ENCODE assay signal across 7 cellular contexts in the genomic region with DNA sequence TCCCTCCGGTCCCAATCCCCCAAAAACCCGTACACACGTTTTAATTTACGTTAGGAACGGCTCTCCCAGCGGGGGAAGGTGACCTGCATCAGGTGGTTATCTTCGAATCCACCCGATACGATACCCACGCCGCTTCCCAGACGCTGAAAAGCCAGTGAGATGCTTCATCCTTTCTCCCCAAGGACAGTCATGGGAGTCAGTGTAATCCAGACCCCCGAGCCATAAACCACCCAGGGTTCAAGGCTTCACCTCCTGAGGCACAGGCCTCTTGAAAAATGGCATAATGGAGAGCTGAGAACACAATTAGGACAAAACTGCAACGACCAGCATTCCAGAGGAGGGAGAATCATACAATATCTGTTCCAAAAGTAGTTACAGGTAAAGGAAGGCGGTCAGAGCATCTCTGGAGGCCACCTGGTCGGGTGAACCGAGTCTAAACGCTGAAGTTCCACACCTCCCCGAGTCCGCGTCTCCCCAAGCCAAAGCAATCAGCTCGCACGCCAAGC. TPM values are rescaled to one million over a fixed set of nuclear protein-coding genes. Genes with fewer than 3 reads are reported as not detected.
DNase-seq lines count a peak whose midpoint lies in the region; ATAC-seq and TF ChIP-seq lines count a peak whose summit lies in the region.

No MANE protein-coding gene starts in this region.

- H3K27me3 ChIP-seq in mucosa of rectum (ENCODE audit: control insufficient read depth in 2 of 2, insufficient read depth in 2 of 2, low read length in 2 of 2) = peaks cover 0 to 14% of the 10 kb centered on the region in 2 donors

- H3K27ac Mint-ChIP-seq in chondrocyte (ENCODE audit: unreplicated experiment) = peak overlapping the region; percentile 94

- no peaks in the 10 kb centered on the region for H3K9me3 ChIP-seq in mucosa of rectum (ENCODE audit: control insufficient read depth in 2 of 2, low read length in 2 of 2)

- DNase-seq in G401 (ENCODE audit: low spot score) (peak; percentile 60), KG1 (lab: John Stamatoyannopoulos, UW) (peak; percentile 37), chondrocyte (ENCODE audit: low spot score) (no peak), NAMALWA (ENCODE audit: low spot score) (no peak), AML-193 (lab: John Stamatoyannopoulos, UW) (no peak)

- peaks cover 3 to 4% of the 10 kb centered on the region in 2 donors for H3K4me1 ChIP-seq in mucosa of rectum (ENCODE audit: control insufficient read depth in 2 of 2, insufficient read depth in 2 of 2, low read length in 2 of 2)

- H3K36me3 ChIP-seq in mucosa of rectum (ENCODE audit: control insufficient read depth in 2 of 2, insufficient read depth in 2 of 2, low read length in 2 of 2) = no peaks in the 10 kb centered on the region

- in situ Hi-C loops in G401 (cut with HindIII; ENCODE audit: low sequenced_read_pairs) = no loop called here

- no peaks in the 10 kb centered on the region for H3K36me3 Mint-ChIP-seq in chondrocyte (ENCODE audit: low read depth)

- peak overlapping the region; percentile 86 for H3K4me3 Mint-ChIP-seq in chondrocyte (ENCODE audit: unreplicated experiment)

- no peak for ATAC-seq in HG03108 (IDR thresholded peaks at IDR 0.05; ENCODE audit: unreplicated experiment)

- no peaks in the 10 kb centered on the region for H3K9me3 Mint-ChIP-seq in chondrocyte (ENCODE audit: low read depth)

- peak overlapping the region in 1 of 2 donors; percentile 70 for H3K9ac ChIP-seq in mucosa of rectum (ENCODE audit: low read depth in 1 of 2, low read length in 2 of 2)

- peaks cover 19% of the 10 kb centered on the region for H3K4me1 Mint-ChIP-seq in chondrocyte (ENCODE audit: low read depth)

- no peak for TF ChIP-seq CTCF in chondrocyte (IDR thresholded peaks at IDR 0.05)

- peak overlapping the region; percentile 61 to 82 for H3K4me3 ChIP-seq in mucosa of rectum (ENCODE audit: low read length in 2 of 2)

- no peak overlapping the region for H3K27ac ChIP-seq in mucosa of rectum (ENCODE audit: low read depth in 2 of 2, low read length in 2 of 2)

- H3K27me3 Mint-ChIP-seq in chondrocyte (ENCODE audit: low read depth) = no peaks in the 10 kb centered on the region

RNA-seq across cellular contexts. Expression of a gene that starts 0.8 kb away (rescaled TPM):
- total RNA-seq in G401 (2014; rRNA removed; shearing (Covaris generic)) = 247 and 301 TPM in 2 replicates
- 5.9 to 8.8 TPM (median 7.9 TPM) in 3 replicates for total RNA-seq in chondrocyte

Comparison
In these comparisons a context has a peak if more than half of its experiments do, and no peak if none do; other contexts are left out.
1. DNase-seq: peak in G401 (single experiment) and KG1 (single experiment); none in chondrocyte (single experiment), NAMALWA (single experiment) and AML-193 (0 of 2).
2. RNA of a gene that starts 0.8 kb away (total RNA-seq): 247 to 301 TPM in G401; 5.9 to 8.8 TPM in chondrocyte; every median in the first group is over 10 times any median in the second.